Comparison of ENCODE assay signal across 8 cellular contexts in the genomic region with DNA sequence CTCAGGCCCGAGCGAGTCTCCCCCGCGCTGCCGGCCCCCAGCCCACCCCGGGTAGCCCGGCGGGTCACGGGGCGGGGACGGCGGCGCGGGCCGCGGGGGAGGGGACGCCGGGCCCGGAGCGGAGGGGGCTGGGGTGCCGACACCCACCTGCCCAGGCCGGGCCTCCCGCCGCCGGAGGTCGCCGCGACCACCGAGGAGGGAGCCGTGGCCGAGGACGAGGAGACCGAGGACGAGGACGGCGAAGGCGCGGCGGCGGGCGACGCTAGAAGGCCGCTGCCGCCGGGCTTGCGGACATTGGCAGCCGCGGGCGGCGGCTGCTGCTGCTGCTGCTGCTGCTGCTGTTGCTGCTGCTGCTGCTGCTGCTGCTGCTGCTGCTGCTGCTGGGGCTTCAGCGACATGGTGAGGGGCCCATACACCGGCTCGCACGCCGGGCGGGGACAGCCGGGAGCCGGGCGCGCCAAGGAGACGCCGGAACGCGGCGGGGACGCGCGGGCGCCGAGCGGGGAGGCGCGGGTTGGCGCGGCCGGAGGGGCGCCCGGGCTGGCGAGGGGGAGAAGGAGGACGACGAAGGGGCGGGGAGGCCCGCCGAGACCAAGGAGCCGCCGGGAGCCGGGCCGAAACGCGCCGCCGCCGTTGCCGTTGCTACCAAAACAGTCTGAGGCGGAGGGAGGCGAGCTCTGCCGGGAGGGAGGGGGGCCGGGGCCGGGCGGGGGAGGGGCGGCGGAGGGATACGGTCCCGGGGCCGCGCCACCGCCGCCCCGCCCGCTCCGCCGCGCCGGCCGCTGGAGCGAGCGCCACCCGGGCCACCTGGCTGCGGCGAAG. TPM values are rescaled to one million over a fixed set of nuclear protein-coding genes. Genes with fewer than 3 reads are reported as not detected.
DNase-seq lines count a peak whose midpoint lies in the region; ATAC-seq and TF ChIP-seq lines count a peak whose summit lies in the region.

A gene with protein sequence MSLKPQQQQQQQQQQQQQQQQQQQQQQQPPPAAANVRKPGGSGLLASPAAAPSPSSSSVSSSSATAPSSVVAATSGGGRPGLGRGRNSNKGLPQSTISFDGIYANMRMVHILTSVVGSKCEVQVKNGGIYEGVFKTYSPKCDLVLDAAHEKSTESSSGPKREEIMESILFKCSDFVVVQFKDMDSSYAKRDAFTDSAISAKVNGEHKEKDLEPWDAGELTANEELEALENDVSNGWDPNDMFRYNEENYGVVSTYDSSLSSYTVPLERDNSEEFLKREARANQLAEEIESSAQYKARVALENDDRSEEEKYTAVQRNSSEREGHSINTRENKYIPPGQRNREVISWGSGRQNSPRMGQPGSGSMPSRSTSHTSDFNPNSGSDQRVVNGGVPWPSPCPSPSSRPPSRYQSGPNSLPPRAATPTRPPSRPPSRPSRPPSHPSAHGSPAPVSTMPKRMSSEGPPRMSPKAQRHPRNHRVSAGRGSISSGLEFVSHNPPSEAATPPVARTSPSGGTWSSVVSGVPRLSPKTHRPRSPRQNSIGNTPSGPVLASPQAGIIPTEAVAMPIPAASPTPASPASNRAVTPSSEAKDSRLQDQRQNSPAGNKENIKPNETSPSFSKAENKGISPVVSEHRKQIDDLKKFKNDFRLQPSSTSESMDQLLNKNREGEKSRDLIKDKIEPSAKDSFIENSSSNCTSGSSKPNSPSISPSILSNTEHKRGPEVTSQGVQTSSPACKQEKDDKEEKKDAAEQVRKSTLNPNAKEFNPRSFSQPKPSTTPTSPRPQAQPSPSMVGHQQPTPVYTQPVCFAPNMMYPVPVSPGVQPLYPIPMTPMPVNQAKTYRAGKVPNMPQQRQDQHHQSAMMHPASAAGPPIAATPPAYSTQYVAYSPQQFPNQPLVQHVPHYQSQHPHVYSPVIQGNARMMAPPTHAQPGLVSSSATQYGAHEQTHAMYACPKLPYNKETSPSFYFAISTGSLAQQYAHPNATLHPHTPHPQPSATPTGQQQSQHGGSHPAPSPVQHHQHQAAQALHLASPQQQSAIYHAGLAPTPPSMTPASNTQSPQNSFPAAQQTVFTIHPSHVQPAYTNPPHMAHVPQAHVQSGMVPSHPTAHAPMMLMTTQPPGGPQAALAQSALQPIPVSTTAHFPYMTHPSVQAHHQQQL (minus strand): TSS at position 679 of the 822 bp plus-strand sequence. CDS start 281 bp downstream, at position 398.

- no peaks in the 10 kb centered on the region for H3K9me2 ChIP-seq in neural cell (ENCODE audit: insufficient read depth, low read length)

- H3K36me3 Mint-ChIP-seq in activated T-helper 17 cell treated with anti-CD3 and anti-CD28 coated beads, Interleukin-2, amount 50 U/mL, for 72 hours (ENCODE audit: low read depth): peaks cover 10% of the 10 kb centered on the region

- H3K27me3 ChIP-seq in NT2/D1 (ENCODE audit: insufficient read depth, insufficient read length) (no peaks in the 10 kb centered on the region), neural cell (ENCODE audit: insufficient read depth, low read depth, low read length) (no peaks in the 10 kb centered on the region)

- H3K79me2 ChIP-seq in neural cell (replicated peaks; ENCODE audit: insufficient read depth, low read length): peaks cover 46% of the 10 kb centered on the region

- peak; percentile 70 for DNase-seq in Ammon's horn (ENCODE audit: low spot score)
- peak; percentile 82 for DNase-seq in GM19238 (ENCODE audit: insufficient read length, low spot score)
- DNase-seq in NT2/D1 (ENCODE audit: low read depth, low spot score): no peak
- peak; percentile 57 for DNase-seq in fibroblast of the aortic adventitia (ENCODE audit: low read depth)

- no peaks in the 10 kb centered on the region for H3K4me1 ChIP-seq in NT2/D1 (ENCODE audit: insufficient read depth, insufficient read length)

- H3K36me3 ChIP-seq in NT2/D1 (ENCODE audit: insufficient read depth, insufficient read length, low read length): peaks cover 4% of the 10 kb centered on the region
- H3K36me3 ChIP-seq in neural cell (ENCODE audit: insufficient read depth, low read length): no peaks in the 10 kb centered on the region

- no peak for TF ChIP-seq RAD21 in neural cell (conservative IDR thresholded peaks at IDR 0.05)

- H3K9me3 Mint-ChIP-seq in activated T-helper 17 cell treated with anti-CD3 and anti-CD28 coated beads, Interleukin-2, amount 50 U/mL, for 72 hours: no peaks in the 10 kb centered on the region

- peaks cover 16% of the 10 kb centered on the region for H3K4me1 Mint-ChIP-seq in activated T-helper 17 cell treated with anti-CD3 and anti-CD28 coated beads, Interleukin-2, amount 50 U/mL, for 72 hours

- peak; percentile 20 for ATAC-seq in HG03378 (IDR thresholded peaks at IDR 0.05; ENCODE audit: unreplicated experiment)
- ATAC-seq in activated T-helper 17 cell treated with anti-CD3 and anti-CD28 coated beads, Interleukin-2, amount 50 U/mL, for 72 hours (replicated peaks): peak; percentile 71

- no peaks in the 10 kb centered on the region for H3F3A ChIP-seq in neural cell (ENCODE audit: insufficient read depth, low read length, poor library complexity, severe bottlenecking)

- H3K4me3 Mint-ChIP-seq in activated T-helper 17 cell treated with anti-CD3 and anti-CD28 coated beads, Interleukin-2, amount 50 U/mL, for 72 hours: peak within 1 kb of the TSS; percentile 88

- peak within 1 kb of the TSS; percentile 88 for H3K27ac ChIP-seq in neural cell (ENCODE audit: low read length)

- H3K27ac Mint-ChIP-seq in activated T-helper 17 cell treated with anti-CD3 and anti-CD28 coated beads, Interleukin-2, amount 50 U/mL, for 72 hours: peak within 1 kb of the TSS; percentile 87

- TF ChIP-seq EP300 in neural cell (conservative IDR thresholded peaks at IDR 0.05; ENCODE audit: poor library complexity, severe bottlenecking): no peak

- H3K27me3 Mint-ChIP-seq in activated T-helper 17 cell treated with anti-CD3 and anti-CD28 coated beads, Interleukin-2, amount 50 U/mL, for 72 hours: no peaks in the 10 kb centered on the region

- H3K9me3 ChIP-seq in NT2/D1 (ENCODE audit: insufficient read depth, low read length) (no peaks in the 10 kb centered on the region), neural cell (ENCODE audit: low read length) (no peaks in the 10 kb centered on the region)

- peaks cover 15% of the 10 kb centered on the region for H4K20me1 ChIP-seq in neural cell (ENCODE audit: insufficient read depth)

- H3K4me2 ChIP-seq in neural cell (ENCODE audit: low read length): peak within 1 kb of the TSS; percentile 85

- H2AFZ ChIP-seq in neural cell (ENCODE audit: low read depth, low read length): peak within 1 kb of the TSS; percentile 95

- H3K4me3 ChIP-seq in NT2/D1 (ENCODE audit: insufficient read length, low read depth) (peak within 1 kb of the TSS; percentile 99), fibroblast of the aortic adventitia (ENCODE audit: low read depth, low read length) (peak within 1 kb of the TSS; percentile 85), neural cell (ENCODE audit: low read length) (peak within 1 kb of the TSS; percentile 98)

- H3K9ac ChIP-seq in NT2/D1 (ENCODE audit: insufficient read length, low read depth) (peak within 1 kb of the TSS; percentile 98), neural cell (ENCODE audit: low read length) (peak within 1 kb of the TSS; percentile 88)

- TF ChIP-seq CTCF in fibroblast of the aortic adventitia (IDR thresholded peaks at IDR 0.05; ENCODE audit: insufficient read depth, low read length) (no peak), neural cell (IDR thresholded peaks at IDR 0.05; ENCODE audit: poor library complexity, severe bottlenecking) (no peak), subcutaneous adipose tissue (IDR thresholded peaks at IDR 0.05; ENCODE audit: low read depth) (no peak)

TF ChIP-seq in neural cell, 6 proteins besides CTCF, POLR2A, EP300 and RAD21:
- TF ChIP-seq EZH2 (IDR thresholded peaks at IDR 0.05; ENCODE audit: borderline replicate concordance, insufficient read depth, low read length, poor library complexity, severe bottlenecking): no peak
- TF ChIP-seq, protein P1, sequence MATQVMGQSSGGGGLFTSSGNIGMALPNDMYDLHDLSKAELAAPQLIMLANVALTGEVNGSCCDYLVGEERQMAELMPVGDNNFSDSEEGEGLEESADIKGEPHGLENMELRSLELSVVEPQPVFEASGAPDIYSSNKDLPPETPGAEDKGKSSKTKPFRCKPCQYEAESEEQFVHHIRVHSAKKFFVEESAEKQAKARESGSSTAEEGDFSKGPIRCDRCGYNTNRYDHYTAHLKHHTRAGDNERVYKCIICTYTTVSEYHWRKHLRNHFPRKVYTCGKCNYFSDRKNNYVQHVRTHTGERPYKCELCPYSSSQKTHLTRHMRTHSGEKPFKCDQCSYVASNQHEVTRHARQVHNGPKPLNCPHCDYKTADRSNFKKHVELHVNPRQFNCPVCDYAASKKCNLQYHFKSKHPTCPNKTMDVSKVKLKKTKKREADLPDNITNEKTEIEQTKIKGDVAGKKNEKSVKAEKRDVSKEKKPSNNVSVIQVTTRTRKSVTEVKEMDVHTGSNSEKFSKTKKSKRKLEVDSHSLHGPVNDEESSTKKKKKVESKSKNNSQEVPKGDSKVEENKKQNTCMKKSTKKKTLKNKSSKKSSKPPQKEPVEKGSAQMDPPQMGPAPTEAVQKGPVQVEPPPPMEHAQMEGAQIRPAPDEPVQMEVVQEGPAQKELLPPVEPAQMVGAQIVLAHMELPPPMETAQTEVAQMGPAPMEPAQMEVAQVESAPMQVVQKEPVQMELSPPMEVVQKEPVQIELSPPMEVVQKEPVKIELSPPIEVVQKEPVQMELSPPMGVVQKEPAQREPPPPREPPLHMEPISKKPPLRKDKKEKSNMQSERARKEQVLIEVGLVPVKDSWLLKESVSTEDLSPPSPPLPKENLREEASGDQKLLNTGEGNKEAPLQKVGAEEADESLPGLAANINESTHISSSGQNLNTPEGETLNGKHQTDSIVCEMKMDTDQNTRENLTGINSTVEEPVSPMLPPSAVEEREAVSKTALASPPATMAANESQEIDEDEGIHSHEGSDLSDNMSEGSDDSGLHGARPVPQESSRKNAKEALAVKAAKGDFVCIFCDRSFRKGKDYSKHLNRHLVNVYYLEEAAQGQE (IDR thresholded peaks at IDR 0.05; ENCODE audit: borderline replicate concordance): no peak

RNA-seq across cellular contexts. Expression of the gene that starts here (rescaled TPM):
- 10 to 100 TPM; 40.4 to 54.7 TPM for total RNA-seq in activated T-helper 17 cell treated with anti-CD3 and anti-CD28 coated beads, Interleukin-2, amount 50 U/mL, for 72 hours
- total RNA-seq in fibroblast of the aortic adventitia (ENCODE audit: low replicate concordance): 45.7 and 114 TPM in 2 replicates
- polyA plus RNA-seq in neural cell: 12.6 and 13.9 TPM in 2 replicates
- polyA minus RNA-seq in neural cell: 48.7 and 55.3 TPM in 2 replicates
- total RNA-seq in subcutaneous adipose tissue: 10 to 100 TPM; 39.4 to 56.1 (median 45.6) TPM
